1 cellular context compared by ENCODE assay signal in the genomic region with DNA sequence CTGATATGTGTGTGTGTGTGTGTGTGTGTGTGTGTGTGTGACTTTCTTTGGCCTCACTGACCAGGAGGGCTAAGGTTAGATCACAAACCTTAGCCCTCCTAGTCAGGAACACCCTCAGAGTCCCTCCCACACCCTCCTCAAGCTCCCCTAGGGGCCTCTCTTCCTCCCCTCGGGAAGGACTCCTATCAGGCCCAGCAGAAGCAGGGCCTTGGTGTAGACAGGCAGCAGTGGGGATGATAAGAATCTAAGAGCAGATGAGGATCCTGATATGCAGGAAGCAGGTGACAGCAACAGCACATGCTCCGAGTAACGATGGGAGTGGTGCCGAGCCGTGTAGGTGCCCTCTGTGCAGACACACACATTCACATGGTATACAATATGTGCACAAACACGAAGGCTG.
TF ChIP-seq lines count a peak whose summit lies in the region.

No MANE protein-coding gene starts in this region.

TF ChIP-seq in SK-N-SH treated with all-trans-retinoic acid at 6 μM for 48 hours, 23 proteins besides CTCF, POLR2A, EP300 and RAD21 (continued from another document):
- TF ChIP-seq, protein P1, sequence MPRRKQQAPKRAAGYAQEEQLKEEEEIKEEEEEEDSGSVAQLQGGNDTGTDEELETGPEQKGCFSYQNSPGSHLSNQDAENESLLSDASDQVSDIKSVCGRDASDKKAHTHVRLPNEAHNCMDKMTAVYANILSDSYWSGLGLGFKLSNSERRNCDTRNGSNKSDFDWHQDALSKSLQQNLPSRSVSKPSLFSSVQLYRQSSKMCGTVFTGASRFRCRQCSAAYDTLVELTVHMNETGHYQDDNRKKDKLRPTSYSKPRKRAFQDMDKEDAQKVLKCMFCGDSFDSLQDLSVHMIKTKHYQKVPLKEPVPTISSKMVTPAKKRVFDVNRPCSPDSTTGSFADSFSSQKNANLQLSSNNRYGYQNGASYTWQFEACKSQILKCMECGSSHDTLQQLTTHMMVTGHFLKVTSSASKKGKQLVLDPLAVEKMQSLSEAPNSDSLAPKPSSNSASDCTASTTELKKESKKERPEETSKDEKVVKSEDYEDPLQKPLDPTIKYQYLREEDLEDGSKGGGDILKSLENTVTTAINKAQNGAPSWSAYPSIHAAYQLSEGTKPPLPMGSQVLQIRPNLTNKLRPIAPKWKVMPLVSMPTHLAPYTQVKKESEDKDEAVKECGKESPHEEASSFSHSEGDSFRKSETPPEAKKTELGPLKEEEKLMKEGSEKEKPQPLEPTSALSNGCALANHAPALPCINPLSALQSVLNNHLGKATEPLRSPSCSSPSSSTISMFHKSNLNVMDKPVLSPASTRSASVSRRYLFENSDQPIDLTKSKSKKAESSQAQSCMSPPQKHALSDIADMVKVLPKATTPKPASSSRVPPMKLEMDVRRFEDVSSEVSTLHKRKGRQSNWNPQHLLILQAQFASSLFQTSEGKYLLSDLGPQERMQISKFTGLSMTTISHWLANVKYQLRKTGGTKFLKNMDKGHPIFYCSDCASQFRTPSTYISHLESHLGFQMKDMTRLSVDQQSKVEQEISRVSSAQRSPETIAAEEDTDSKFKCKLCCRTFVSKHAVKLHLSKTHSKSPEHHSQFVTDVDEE (CRISPR knock-in tag; IDR thresholded peaks at IDR 0.05): no peak
- TF ChIP-seq ARNTL (CRISPR knock-in tag; IDR thresholded peaks at IDR 0.05; ENCODE audit: borderline replicate concordance, low read depth): no peak
- TF ChIP-seq GLIS3 (CRISPR knock-in tag; IDR thresholded peaks at IDR 0.05): no peak
- TF ChIP-seq ESRRG (CRISPR knock-in tag; IDR thresholded peaks at IDR 0.05): no peak
- no peak for TF ChIP-seq ZFP3 (CRISPR knock-in tag; IDR thresholded peaks at IDR 0.05)
- TF ChIP-seq, protein P2, sequence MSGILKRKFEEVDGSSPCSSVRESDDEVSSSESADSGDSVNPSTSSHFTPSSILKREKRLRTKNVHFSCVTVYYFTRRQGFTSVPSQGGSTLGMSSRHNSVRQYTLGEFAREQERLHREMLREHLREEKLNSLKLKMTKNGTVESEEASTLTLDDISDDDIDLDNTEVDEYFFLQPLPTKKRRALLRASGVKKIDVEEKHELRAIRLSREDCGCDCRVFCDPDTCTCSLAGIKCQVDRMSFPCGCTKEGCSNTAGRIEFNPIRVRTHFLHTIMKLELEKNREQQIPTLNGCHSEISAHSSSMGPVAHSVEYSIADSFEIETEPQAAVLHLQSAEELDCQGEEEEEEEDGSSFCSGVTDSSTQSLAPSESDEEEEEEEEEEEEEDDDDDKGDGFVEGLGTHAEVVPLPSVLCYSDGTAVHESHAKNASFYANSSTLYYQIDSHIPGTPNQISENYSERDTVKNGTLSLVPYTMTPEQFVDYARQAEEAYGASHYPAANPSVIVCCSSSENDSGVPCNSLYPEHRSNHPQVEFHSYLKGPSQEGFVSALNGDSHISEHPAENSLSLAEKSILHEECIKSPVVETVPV (CRISPR knock-in tag; IDR thresholded peaks at IDR 0.05): no peak
- no peak for TF ChIP-seq ZNF565 (CRISPR knock-in tag; conservative IDR thresholded peaks at IDR 0.05; ENCODE audit: low read depth)
- TF ChIP-seq ZNF8 (CRISPR knock-in tag; IDR thresholded peaks at IDR 0.05): no peak
- TF ChIP-seq, protein P3, sequence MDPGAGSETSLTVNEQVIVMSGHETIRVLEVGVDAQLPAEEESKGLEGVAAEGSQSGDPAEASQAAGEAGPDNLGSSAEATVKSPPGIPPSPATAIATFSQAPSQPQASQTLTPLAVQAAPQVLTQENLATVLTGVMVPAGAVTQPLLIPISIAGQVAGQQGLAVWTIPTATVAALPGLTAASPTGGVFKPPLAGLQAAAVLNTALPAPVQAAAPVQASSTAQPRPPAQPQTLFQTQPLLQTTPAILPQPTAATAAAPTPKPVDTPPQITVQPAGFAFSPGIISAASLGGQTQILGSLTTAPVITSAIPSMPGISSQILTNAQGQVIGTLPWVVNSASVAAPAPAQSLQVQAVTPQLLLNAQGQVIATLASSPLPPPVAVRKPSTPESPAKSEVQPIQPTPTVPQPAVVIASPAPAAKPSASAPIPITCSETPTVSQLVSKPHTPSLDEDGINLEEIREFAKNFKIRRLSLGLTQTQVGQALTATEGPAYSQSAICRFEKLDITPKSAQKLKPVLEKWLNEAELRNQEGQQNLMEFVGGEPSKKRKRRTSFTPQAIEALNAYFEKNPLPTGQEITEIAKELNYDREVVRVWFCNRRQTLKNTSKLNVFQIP (CRISPR knock-in tag; IDR thresholded peaks at IDR 0.05; ENCODE audit: borderline replicate concordance, low read depth): no peak
- no peak for TF ChIP-seq RARB (CRISPR knock-in tag; IDR thresholded peaks at IDR 0.05)
- no peak for TF ChIP-seq TCF4 (CRISPR knock-in tag; IDR thresholded peaks at IDR 0.05; ENCODE audit: borderline replicate concordance)
